1 cellular context compared by ENCODE assay signal in genomic region chr4:76688737-76689078, GRCh38.
TF ChIP-seq lines count a peak whose summit lies in the region.

No MANE protein-coding gene starts in this region.

TF ChIP-seq in liver, 16 proteins besides CTCF, POLR2A, EP300 and RAD21 (continued from another document):
- TF ChIP-seq ZBTB33 (IDR thresholded peaks at IDR 0.05): no peak
- TF ChIP-seq RXRA (IDR thresholded peaks at IDR 0.05): no peak
- no peak for TF ChIP-seq MAX (IDR thresholded peaks at IDR 0.05)
